In genomic region chr19:41226053-41226873, GRCh38 we compare ENCODE assay signal across 8 cellular contexts. TPM values are rescaled to one million over a fixed set of nuclear protein-coding genes. Genes with fewer than 3 reads are reported as not detected.
DNase-seq lines count a peak whose midpoint lies in the region; ATAC-seq, FAIRE-seq and TF ChIP-seq lines count a peak whose summit lies in the region.

No MANE protein-coding gene starts in this region.

- FAIRE-seq in urothelium cell line (lab: Jason Lieb, UNC), result peak; percentile 85

- no peak overlapping the region for H3K9ac ChIP-seq in parathyroid adenoma

- TF ChIP-seq CTCF in RWPE2 (IDR thresholded peaks at IDR 0.05; ENCODE audit: poor library complexity, severe bottlenecking), result peak; percentile 9
- peak; percentile 8 for TF ChIP-seq CTCF in parathyroid adenoma (IDR thresholded peaks at IDR 0.05)

- H3K27me3 ChIP-seq in RWPE2 (ENCODE audit: insufficient read depth, poor library complexity, severe bottlenecking) (no peaks in the 10 kb centered on the region), parathyroid adenoma (ENCODE audit: control insufficient read depth, insufficient read depth, low read length) (no peaks in the 10 kb centered on the region)

- H3K36me3 ChIP-seq in RWPE2 (ENCODE audit: low read depth) (peaks cover 83% of the 10 kb centered on the region), parathyroid adenoma (ENCODE audit: control insufficient read depth, insufficient read depth, low read length) (no peaks in the 10 kb centered on the region)

- H3K4me3 ChIP-seq in RWPE2 (ENCODE audit: severe bottlenecking) (peak overlapping the region; percentile 8), parathyroid adenoma (ENCODE audit: low read depth, low read length) (peak overlapping the region; percentile 37)

- DNase-seq in COLO829 (ENCODE audit: low spot score), result peak; percentile 39
- DNase-seq in RWPE2 (ENCODE audit: low spot score), result peak; percentile 94
- DNase-seq in amniotic epithelial cell (ENCODE audit: low read depth), result peak; percentile 92
- peak; percentile 73 for DNase-seq in left cardiac atrium
- peak; percentile 91 for DNase-seq in urothelium cell line (ENCODE audit: low spot score)
- DNase-seq in NAMALWA (ENCODE audit: low spot score), result no peak
- DNase-seq in NOMO-1 treated with dmso at 0.1 percent for 144 hours (lab: John Stamatoyannopoulos, UW; ENCODE audit: unreplicated experiment), result no peak

- no peaks in the 10 kb centered on the region for H3K79me2 ChIP-seq in parathyroid adenoma

- H3K4me2 ChIP-seq in parathyroid adenoma (ENCODE audit: low read length), result peak overlapping the region; percentile 81

- peak; percentile 71 for ATAC-seq in RWPE2 (ENCODE audit: low read depth)
- ATAC-seq in left cardiac atrium, result peak; percentile 82 to 84

- peak overlapping the region; percentile 93 for H2AFZ ChIP-seq in parathyroid adenoma

- H3K9me3 ChIP-seq in RWPE2 (ENCODE audit: severe bottlenecking) (no peaks in the 10 kb centered on the region), parathyroid adenoma (ENCODE audit: control insufficient read depth, low read length) (no peaks in the 10 kb centered on the region)

- H3K27ac ChIP-seq in RWPE2 (ENCODE audit: poor library complexity, severe bottlenecking), result peak overlapping the region; percentile 95
- H3K27ac ChIP-seq in parathyroid adenoma, result peak overlapping the region; percentile 15

- H3K4me1 ChIP-seq in RWPE2 (ENCODE audit: insufficient read depth, poor library complexity, severe bottlenecking), result peaks cover 39% of the 10 kb centered on the region
- H3K4me1 ChIP-seq in parathyroid adenoma, result peaks cover 4% of the 10 kb centered on the region

- intact Hi-C loops in left cardiac atrium (cut with DNase I), result loop anchor here in 1 of 2 donors (2.0 kb wide), 1 partner anchor 37 kb away; no protein-coding TSS in a partner anchor

RNA-seq across cellular contexts. Expression of gene AXL, which starts 7.2 kb away (rescaled TPM):
- total RNA-seq in left cardiac atrium, result 10 to 100 TPM; 27.5 to 31.8 TPM

RNA-seq across cellular contexts. Expression of gene CYP2S1, which starts 33.2 kb away (rescaled TPM):
- total RNA-seq in left cardiac atrium, result 1 to 10 TPM; 1.1 to 1.3 TPM

RNA-seq across cellular contexts. Expression of gene HNRNPUL1, which starts 37.9 kb away (rescaled TPM):
- 100 to 1,000 TPM; 116 to 147 TPM for total RNA-seq in left cardiac atrium

Comparison
In these comparisons a context has a peak if more than half of its experiments do, and no peak if none do; other contexts are left out.
1. DNase-seq: peak in COLO829 (single experiment), RWPE2 (single experiment), amniotic epithelial cell (single experiment), left cardiac atrium (single experiment) and urothelium cell line (single experiment); none in NAMALWA (single experiment) and NOMO-1 treated with dmso at 0.1 percent for 144 hours (single experiment).